Comparison of ENCODE assay signal across 16 cellular contexts in genomic region chr12:132516064-132517012, GRCh38.
"Had no signal": no experiment of that assay in that cellular context is flagged by ENCODE, and none has a peak within 500 bp of the region (broad histone marks: within the 10 kb centered on the region; RNA-seq: fewer than 3 reads in every experiment).

No MANE protein-coding gene starts in this region.

- H3K4me1 Mint-ChIP-seq: activated naive CD8-positive, alpha-beta T cell treated with anti-CD3 and anti-CD28 coated beads, Interleukin-2, amount 50 U/mL, for 24 hours had no signal

- H3K27me3 ChIP-seq: colonic mucosa, ovary, stomach, tibial artery, vagina had no signal

- H3K27ac ChIP-seq: colonic mucosa, ovary, tibial artery, vagina had no signal

- FAIRE-seq: astrocyte had no signal

- H3K36me3 ChIP-seq: colonic mucosa, ovary had no signal

- H3K27me3 Mint-ChIP-seq: activated naive CD8-positive, alpha-beta T cell treated with anti-CD3 and anti-CD28 coated beads, Interleukin-2, amount 50 U/mL, for 24 hours had no signal

- H3K4me3 ChIP-seq: colonic mucosa, ovary, stomach, tibial artery, vagina had no signal

- ATAC-seq: activated naive CD8-positive, alpha-beta T cell treated with anti-CD3 and anti-CD28 coated beads, Interleukin-2, amount 50 U/mL, for 24 hours; left ventricle myocardium superior had no signal

- H3K27ac Mint-ChIP-seq: activated naive CD8-positive, alpha-beta T cell treated with anti-CD3 and anti-CD28 coated beads, Interleukin-2, amount 50 U/mL, for 24 hours had no signal

- H3K4me3 Mint-ChIP-seq: activated naive CD8-positive, alpha-beta T cell treated with anti-CD3 and anti-CD28 coated beads, Interleukin-2, amount 50 U/mL, for 24 hours; neural crest cell had no signal

- DNase-seq: activated CD4-positive, alpha-beta T cell treated with anti-CD3 and anti-CD28 coated beads for 1 hour; activated CD4-positive, alpha-beta T cell treated with anti-CD3 and anti-CD28 coated beads, Interleukin-2, amount 50 U/mL, for 48 hours; activated CD8-positive, alpha-beta memory T cell treated with anti-CD3 and anti-CD28 coated beads, Interleukin-2, amount 50 U/mL, for 4 hours; activated naive CD8-positive, alpha-beta T cell treated with anti-CD3 and anti-CD28 coated beads, Interleukin-2, amount 50 U/mL, for 24 hours; caudate nucleus; colonic mucosa; hippocampal formation; left ventricle myocardium superior; ovary; stimulated activated CD4-positive, alpha-beta T cell treated with anti-CD3 and anti-CD28 coated beads, Interleukin-15, amount 100 ng/mL, for 24 hours; stimulated activated CD4-positive, alpha-beta T cell treated with anti-CD3 and anti-CD28 coated beads, Interleukin-4, amount 100 ng/mL, for 4 hours; stomach; tibial artery had no signal

- H3K9me3 ChIP-seq: colonic mucosa, ovary, stomach, vagina had no signal
